Comparison of ENCODE assay signal across 22 cellular contexts in genomic region chr9:35042891-35043545, GRCh38. TPM values are rescaled to one million over a fixed set of nuclear protein-coding genes. Genes with fewer than 3 reads are reported as not detected.
A peak's percentile ranks its signal among the peaks of the same experiment; 100 is the strongest.
DNase-seq lines count a peak whose midpoint lies in the region; ATAC-seq, FAIRE-seq and TF ChIP-seq lines count a peak whose summit lies in the region.
"Had no signal": no experiment of that assay in that cellular context is flagged by ENCODE, and none has a peak within 500 bp of the region (broad histone marks: within the 10 kb centered on the region; RNA-seq: fewer than 3 reads in every experiment).

No MANE protein-coding gene starts in this region.

- no peak overlapping the region for H3K18ac ChIP-seq in H1 (ENCODE audit: extremely low read depth, low read length)

- 86% methylated on average over 6 of the region's 6 CpGs; no CpG with 5 or more reads in 1 of the 2 experiments for WGBS in H1 (ENCODE audit: extremely low coverage in 1 of 2, insufficient coverage in 1 of 2, insufficient read length in 1 of 2, insufficient replicate concordance in 2 of 2, low coverage in 1 of 2, low lambda C conversion rate in 2 of 2, missing lambda C conversion rate in 1 of 2), 2 experiments

- no peak overlapping the region for H3K14ac ChIP-seq in H1 (ENCODE audit: insufficient read length)

- peaks cover 0 to 2% (median 0%) of the 10 kb centered on the region in 4 experiments; a peak in 2 of 7 replicates for H3K4me1 ChIP-seq in H1 (replicated peaks in 1 of 4; ENCODE audit: control insufficient read depth in 3 of 4, insufficient read depth in 4 of 4, low read length in 3 of 4)
- H3K4me1 ChIP-seq: BE2C, SJCRH30 had no signal

- no peaks in the 10 kb centered on the region for H3K27me3 ChIP-seq in H1 (replicated peaks in 1 of 4; ENCODE audit: control insufficient read depth in 3 of 4, extremely low read depth in 1 of 4, insufficient read depth in 3 of 4, low read length in 3 of 4)
- H3K27me3 ChIP-seq: BE2C, SJCRH30 had no signal

- POLR2A ChIA-PET in activated CD8-positive, alpha-beta T cell treated with anti-CD3 and anti-CD28 coated beads, Interleukin-2, amount 10 ng/mL, durations not matched to agents 7 days and 5 days (lab: Charles Lee) = interaction anchor here (2.1 kb wide), 1 partner anchor 29 kb away, joined by 7 read pairs; the partner anchor contains the start of gene VCP
- POLR2A ChIA-PET in activated CD8-positive, alpha-beta T cell treated with anti-CD3 and anti-CD28 coated beads for 36 hours (lab: Charles Lee) = interaction anchor here (1.0 to 2.6 kb wide), 3 partner anchors 15 to 25 kb away, joined by 3 to 9 read pairs (median 4); no protein-coding TSS in a partner anchor
- POLR2A ChIA-PET in H1 (lab: Charles Lee; ENCODE audit: partially characterized antibody) = interaction anchor here (1.0 to 3.0 kb wide), 10 partner anchors 8 to 57 kb away, joined by 3 to 17 read pairs (median 4); partner anchors contain the start of genes FANCG and VCP

- H3K23me2 ChIP-seq in H1 (ENCODE audit: low read depth, low read length) = no peaks in the 10 kb centered on the region

- no peak overlapping the region for H3K9ac ChIP-seq in H1 (replicated peaks in 1 of 4; ENCODE audit: extremely low read depth in 1 of 4, low read depth in 3 of 4, low read length in 3 of 4)

- TF ChIP-seq RAD21 in H1 (IDR thresholded peaks at IDR 0.05 in 1 of 2, conservative IDR thresholded peaks at IDR 0.05 in 1 of 2; ENCODE audit: low read depth in 2 of 2, low read length in 2 of 2) = no peak

- no peak overlapping the region for H2BK15ac ChIP-seq in H1 (ENCODE audit: low read length)

- H3K4me3 ChIP-seq in H1 (ENCODE audit: extremely low read depth in 1 of 4, insufficient read depth in 2 of 4, low read depth in 3 of 4, low read length in 4 of 4) = no peak overlapping the region
- H3K4me3 ChIP-seq: GM12878, K562, PC-9, SJCRH30 had no signal

- no peaks in the 10 kb centered on the region for H3K27me3 Mint-ChIP-seq in activated CD8-positive, alpha-beta T cell treated with anti-CD3 and anti-CD28 coated beads, Interleukin-2, amount 10 ng/mL, durations not matched to agents 7 days and 5 days (ENCODE audit: low read depth)
- no peaks in the 10 kb centered on the region for H3K27me3 Mint-ChIP-seq in activated CD8-positive, alpha-beta T cell treated with anti-CD3 and anti-CD28 coated beads for 36 hours
- peaks cover 5% of the 10 kb centered on the region for H3K27me3 Mint-ChIP-seq in HFFc6 (ENCODE audit: insufficient read depth)

- H3K56ac ChIP-seq in H1 (replicated peaks; ENCODE audit: insufficient read length, low read depth, low read length) = no peak overlapping the region

- no peak for TF ChIP-seq CTCF in activated CD8-positive, alpha-beta T cell treated with anti-CD3 and anti-CD28 coated beads for 36 hours (IDR thresholded peaks at IDR 0.05)
- TF ChIP-seq CTCF in HFFc6 (IDR thresholded peaks at IDR 0.05) (no peak), H1 (IDR thresholded peaks at IDR 0.05; ENCODE audit: control extremely low read depth in 1 of 3, insufficient read depth in 1 of 3, low read depth in 1 of 3, low read length in 3 of 3) (no peak)

- H3K9me3 Mint-ChIP-seq in activated CD8-positive, alpha-beta T cell treated with anti-CD3 and anti-CD28 coated beads, Interleukin-2, amount 10 ng/mL, durations not matched to agents 7 days and 5 days (ENCODE audit: insufficient read depth) = no peaks in the 10 kb centered on the region
- H3K9me3 Mint-ChIP-seq in activated CD8-positive, alpha-beta T cell treated with anti-CD3 and anti-CD28 coated beads for 36 hours = no peaks in the 10 kb centered on the region
- H3K9me3 Mint-ChIP-seq in HFFc6 = no peaks in the 10 kb centered on the region
- H3K9me3 Mint-ChIP-seq: CD8-positive, alpha-beta T cell had no signal

- H3K27ac Mint-ChIP-seq in activated CD8-positive, alpha-beta T cell treated with anti-CD3 and anti-CD28 coated beads, Interleukin-2, amount 10 ng/mL, durations not matched to agents 7 days and 5 days = peak overlapping the region; percentile 26
- H3K27ac Mint-ChIP-seq in activated CD8-positive, alpha-beta T cell treated with anti-CD3 and anti-CD28 coated beads for 36 hours = no peak overlapping the region
- peak overlapping the region; percentile 53 for H3K27ac Mint-ChIP-seq in HFFc6
- H3K27ac Mint-ChIP-seq: CD8-positive, alpha-beta T cell had no signal

- no peak overlapping the region for H4K5ac ChIP-seq in H1 (ENCODE audit: insufficient read length, low read depth, low read length)

- no peaks in the 10 kb centered on the region for H4K20me1 ChIP-seq in H1 (replicated peaks in 1 of 2; ENCODE audit: control insufficient read depth in 1 of 2, insufficient read depth in 2 of 2, low read length in 2 of 2)

- H3K9me3 ChIP-seq in H1 (ENCODE audit: insufficient read depth in 2 of 2, low read depth in 1 of 2, low read length in 1 of 2) = no peaks in the 10 kb centered on the region
- H3K9me3 ChIP-seq: BE2C, SJCRH30 had no signal

- H3K4me3 Mint-ChIP-seq in activated CD8-positive, alpha-beta T cell treated with anti-CD3 and anti-CD28 coated beads, Interleukin-2, amount 10 ng/mL, durations not matched to agents 7 days and 5 days = no peak overlapping the region
- H3K4me3 Mint-ChIP-seq in activated CD8-positive, alpha-beta T cell treated with anti-CD3 and anti-CD28 coated beads for 36 hours = no peak overlapping the region
- no peak overlapping the region for H3K4me3 Mint-ChIP-seq in HFFc6
- H3K4me3 Mint-ChIP-seq: CD8-positive, alpha-beta T cell had no signal

- H3K36me3 ChIP-seq in H1 (ENCODE audit: control insufficient read depth in 2 of 4, insufficient read depth in 4 of 4, low read length in 3 of 4) = peaks cover 0 to 6% (median 4%) of the 10 kb centered on the region in 4 experiments; a peak in 4 of 8 replicates
- H3K36me3 ChIP-seq: BE2C, SJCRH30 had no signal

- no peak overlapping the region for H2BK5ac ChIP-seq in H1 (ENCODE audit: low read depth, low read length)

- FAIRE-seq in H1 (lab: Jason Lieb, UNC) = no peak
- FAIRE-seq: GM12878, K562 had no signal

- H3K27ac ChIP-seq in H1 (ENCODE audit: low read depth, low read length) = no peak overlapping the region
- H3K27ac ChIP-seq: PC-9, SJCRH30 had no signal

- no peak overlapping the region for H3K4ac ChIP-seq in H1 (replicated peaks; ENCODE audit: insufficient read length, low read depth, low read length)

- no peak for DNase-seq in activated CD8-positive, alpha-beta T cell treated with anti-CD3 and anti-CD28 coated beads, Interleukin-2, amount 10 ng/mL, durations not matched to agents 7 days and 5 days
- no peak for DNase-seq in activated CD8-positive, alpha-beta T cell treated with anti-CD3 and anti-CD28 coated beads for 36 hours
- no peak for DNase-seq in HFFc6
- DNase-seq in H1 (ENCODE audit: low read depth in 1 of 2, low spot score in 2 of 2) = no peak
- DNase-seq in myocyte (ENCODE audit: low read depth) = peak; percentile 19
- no peak for DNase-seq in NCI-H526 treated with DMSO at 0.1 percent for 48 hours (lab: John Stamatoyannopoulos, UW)
- DNase-seq in central memory CD4-positive, alpha-beta T cell = no peak
- DNase-seq in stimulated activated CD8-positive, alpha-beta memory T cell treated with anti-CD3 and anti-CD28 coated beads, Interleukin-4, amount 100 ng/mL, for 48 hours = no peak
- DNase-seq: 8988T; BE2C; CD8-positive, alpha-beta T cell; DMS53; EL; GOT3; NCI-H1417; NCI-H187; NCI-H2227 treated with DMSO at 0.1 percent for 48 hours; NCI-H510A treated with DMSO at 0.1 percent for 48 hours; SJCRH30 had no signal

- H3K23ac ChIP-seq in H1 (ENCODE audit: insufficient read length) = no peak overlapping the region

- H2BK12ac ChIP-seq in H1 (ENCODE audit: low read depth, low read length) = 0 out of 2 replicates have a peak overlapping the region, but pooled peaks have one; percentile 9

- no peak for TF ChIP-seq EP300 in H1 (IDR thresholded peaks at IDR 0.05; ENCODE audit: borderline replicate concordance in 1 of 2, low read depth in 2 of 2, low read length in 2 of 2)

- ATAC-seq in activated CD8-positive, alpha-beta T cell treated with anti-CD3 and anti-CD28 coated beads, Interleukin-2, amount 10 ng/mL, durations not matched to agents 7 days and 5 days = no peak
- no peak for ATAC-seq in activated CD8-positive, alpha-beta T cell treated with anti-CD3 and anti-CD28 coated beads for 36 hours
- ATAC-seq: CD8-positive, alpha-beta T cell; GM12878 had no signal

- H3K36me3 Mint-ChIP-seq in activated CD8-positive, alpha-beta T cell treated with anti-CD3 and anti-CD28 coated beads, Interleukin-2, amount 10 ng/mL, durations not matched to agents 7 days and 5 days (ENCODE audit: low read depth) = no peaks in the 10 kb centered on the region
- peaks cover 6% of the 10 kb centered on the region for H3K36me3 Mint-ChIP-seq in activated CD8-positive, alpha-beta T cell treated with anti-CD3 and anti-CD28 coated beads for 36 hours (ENCODE audit: low read depth)
- peaks cover 33% of the 10 kb centered on the region for H3K36me3 Mint-ChIP-seq in HFFc6 (ENCODE audit: low read depth)

- no peak overlapping the region for H4K91ac ChIP-seq in H1 (replicated peaks; ENCODE audit: insufficient read length, low read length)

- intact Hi-C loops in activated CD8-positive, alpha-beta T cell treated with anti-CD3 and anti-CD28 coated beads for 36 hours (cut with micrococcal nuclease) = no loop called here

- no peaks in the 10 kb centered on the region for H3K79me1 ChIP-seq in H1 (ENCODE audit: low read depth, low read length)

- H3K4me1 Mint-ChIP-seq in activated CD8-positive, alpha-beta T cell treated with anti-CD3 and anti-CD28 coated beads, Interleukin-2, amount 10 ng/mL, durations not matched to agents 7 days and 5 days (ENCODE audit: low read depth) = no peaks in the 10 kb centered on the region
- no peaks in the 10 kb centered on the region for H3K4me1 Mint-ChIP-seq in activated CD8-positive, alpha-beta T cell treated with anti-CD3 and anti-CD28 coated beads for 36 hours (ENCODE audit: low read depth)
- peaks cover 35% of the 10 kb centered on the region for H3K4me1 Mint-ChIP-seq in HFFc6 (ENCODE audit: low read depth)

- no peak for TF ChIP-seq POLR2A in H1 (IDR thresholded peaks at IDR 0.05; ENCODE audit: control extremely low read depth in 1 of 2, low read depth in 2 of 2, low read length in 2 of 2)

- H3K4me2 ChIP-seq in H1 (ENCODE audit: insufficient read depth in 1 of 2, low read depth in 2 of 2, low read length in 2 of 2) = no peak overlapping the region

- H2BK120ac ChIP-seq in H1 (replicated peaks; ENCODE audit: low read depth, low read length) = no peak overlapping the region

- no peak overlapping the region for H4K8ac ChIP-seq in H1 (ENCODE audit: extremely low read depth, insufficient read depth, low read length)

- no peak overlapping the region for H2AK5ac ChIP-seq in H1 (ENCODE audit: low read depth, low read length)

- no peak overlapping the region for H2BK20ac ChIP-seq in H1 (ENCODE audit: low read length)

- no peak overlapping the region for H2AFZ ChIP-seq in H1 (ENCODE audit: low read length)
- H2AFZ ChIP-seq: PC-9 had no signal

- CTCF ChIA-PET in activated CD8-positive, alpha-beta T cell treated with anti-CD3 and anti-CD28 coated beads, Interleukin-2, amount 10 ng/mL, durations not matched to agents 7 days and 5 days (lab: Charles Lee) = interaction anchor here (0.9 to 1.5 kb wide), 4 partner anchors 8 to 143 kb away, joined by 3 to 6 read pairs (median 4); no protein-coding TSS in a partner anchor
- CTCF ChIA-PET in activated CD8-positive, alpha-beta T cell treated with anti-CD3 and anti-CD28 coated beads for 36 hours (lab: Charles Lee) = interaction anchor here (1.9 to 3.3 kb wide), 2 partner anchors 9 to 16 kb away, joined by 5 to 21 read pairs; no protein-coding TSS in a partner anchor
- CTCF ChIA-PET in H1 (lab: Charles Lee; ENCODE audit: partially characterized antibody) = interaction anchor here (0.8 to 3.3 kb wide), 6 partner anchors 8 to 343 kb away, joined by 3 to 26 read pairs (median 6); partner anchors contain the start of gene PIGO

- no peaks in the 10 kb centered on the region for H3K79me2 ChIP-seq in H1 (ENCODE audit: control insufficient read depth in 1 of 2, insufficient read depth in 2 of 2, low read length in 2 of 2)

RNA-seq across cellular contexts. Expression of gene VCP, which starts 29.4 kb away (rescaled TPM):
- total RNA-seq in activated CD8-positive, alpha-beta T cell treated with anti-CD3 and anti-CD28 coated beads, Interleukin-2, amount 10 ng/mL, durations not matched to agents 7 days and 5 days = 100 to 1,000 TPM; 214 to 217 TPM
- 100 to 1,000 TPM; 215 to 224 TPM for total RNA-seq in activated CD8-positive, alpha-beta T cell treated with anti-CD3 and anti-CD28 coated beads for 36 hours
- 100 to 1,000 TPM; 324 to 457 (median 374) TPM for total RNA-seq in HFFc6 (2021; fragmentation: NEBNext Ultra II Directional; extraction: Animal tissue kit (Norgen Biotek cat#: 25700))
- total RNA-seq in H1 (2021; fragmentation: NEBNext Ultra II Directional; extraction: Animal tissue kit (Norgen Biotek cat#: 25700)) = 375 and 379 TPM in 2 replicates
- polyA plus RNA-seq in H1 (2011; rRNA removed) = 159 and 173 TPM in 2 replicates
- 261 TPM for polyA plus RNA-seq in H1 (2011; cell fraction: cytosol; rRNA removed)
- polyA plus RNA-seq in H1 (2011; cell fraction: nucleus; rRNA removed) = 391 TPM
- 349 to 413 TPM (median 400 TPM) in 4 replicates for polyA plus RNA-seq in H1 (2012, experiment 1 of 2)
- polyA plus RNA-seq in H1 (2012, experiment 2 of 2) = 128 TPM
- 137 TPM for polyA plus RNA-seq in H1 (2013, experiment 1 of 2)
- 123 TPM for polyA plus RNA-seq in H1 (2013, experiment 2 of 2)
- polyA minus RNA-seq in H1 (2011; rRNA and poly(A)+ RNA removed) = 646 and 651 TPM in 2 replicates
- polyA minus RNA-seq in H1 (2011; cell fraction: cytosol; rRNA and poly(A)+ RNA removed) = 279 TPM
- polyA minus RNA-seq in H1 (2011; cell fraction: nucleus; rRNA and poly(A)+ RNA removed) = 263 TPM
- 338 and 383 TPM in 2 replicates for total RNA-seq in myocyte
- polyA plus RNA-seq in myocyte (2012) = 374 TPM

RNA-seq across cellular contexts. Expression of gene FANCG, which starts 36.7 kb away (rescaled TPM):
- 100 to 1,000 TPM; 125 to 136 TPM for total RNA-seq in activated CD8-positive, alpha-beta T cell treated with anti-CD3 and anti-CD28 coated beads, Interleukin-2, amount 10 ng/mL, durations not matched to agents 7 days and 5 days
- 10 to 100 TPM; 91.5 to 94.0 TPM for total RNA-seq in activated CD8-positive, alpha-beta T cell treated with anti-CD3 and anti-CD28 coated beads for 36 hours
- 10 to 100 TPM; 17.8 to 30.0 (median 28.3) TPM for total RNA-seq in HFFc6 (2021; fragmentation: NEBNext Ultra II Directional; extraction: Animal tissue kit (Norgen Biotek cat#: 25700))
- total RNA-seq in H1 (2021; fragmentation: NEBNext Ultra II Directional; extraction: Animal tissue kit (Norgen Biotek cat#: 25700)) = 86.7 and 87.1 TPM in 2 replicates
- 66.6 and 75.2 TPM in 2 replicates for polyA plus RNA-seq in H1 (2011; rRNA removed)
- polyA plus RNA-seq in H1 (2011; cell fraction: cytosol; rRNA removed) = 66.4 TPM
- 205 TPM for polyA plus RNA-seq in H1 (2011; cell fraction: nucleus; rRNA removed)
- 85.8 to 103 TPM (median 96.9 TPM) in 4 replicates for polyA plus RNA-seq in H1 (2012, experiment 1 of 2)
- 153 TPM for polyA plus RNA-seq in H1 (2012, experiment 2 of 2)
- polyA plus RNA-seq in H1 (2013, experiment 1 of 2) = 60.4 TPM
- polyA plus RNA-seq in H1 (2013, experiment 2 of 2) = 58.8 TPM
- 58.4 and 62.8 TPM in 2 replicates for polyA minus RNA-seq in H1 (2011; rRNA and poly(A)+ RNA removed)
- polyA minus RNA-seq in H1 (2011; cell fraction: cytosol; rRNA and poly(A)+ RNA removed) = 41.1 TPM
- polyA minus RNA-seq in H1 (2011; cell fraction: nucleus; rRNA and poly(A)+ RNA removed) = 83.4 TPM
- total RNA-seq in myocyte = 6.1 and 8.7 TPM in 2 replicates
- 11.5 TPM for polyA plus RNA-seq in myocyte (2012)

RNA-seq across cellular contexts. Expression of gene PIGO, which starts 53.4 kb away (rescaled TPM):
- 10 to 100 TPM; 22.6 to 23.0 TPM for total RNA-seq in activated CD8-positive, alpha-beta T cell treated with anti-CD3 and anti-CD28 coated beads, Interleukin-2, amount 10 ng/mL, durations not matched to agents 7 days and 5 days
- total RNA-seq in activated CD8-positive, alpha-beta T cell treated with anti-CD3 and anti-CD28 coated beads for 36 hours = 10 to 100 TPM; 19.8 to 21.9 TPM
- 10 to 100 TPM; 23.0 to 30.3 (median 28.3) TPM for total RNA-seq in HFFc6 (2021; fragmentation: NEBNext Ultra II Directional; extraction: Animal tissue kit (Norgen Biotek cat#: 25700))
- 20.3 and 20.5 TPM in 2 replicates for total RNA-seq in H1 (2021; fragmentation: NEBNext Ultra II Directional; extraction: Animal tissue kit (Norgen Biotek cat#: 25700))
- polyA plus RNA-seq in H1 (2011; rRNA removed) = 31.3 and 41.0 TPM in 2 replicates
- 29.0 TPM for polyA plus RNA-seq in H1 (2011; cell fraction: cytosol; rRNA removed)
- polyA plus RNA-seq in H1 (2011; cell fraction: nucleus; rRNA removed) = 77.5 TPM
- 19.6 to 25.6 TPM (median 23.1 TPM) in 4 replicates for polyA plus RNA-seq in H1 (2012, experiment 1 of 2)
- 19.9 TPM for polyA plus RNA-seq in H1 (2012, experiment 2 of 2)
- 26.4 TPM for polyA plus RNA-seq in H1 (2013, experiment 1 of 2)
- polyA plus RNA-seq in H1 (2013, experiment 2 of 2) = 24.1 TPM
- 35.5 and 41.3 TPM in 2 replicates for polyA minus RNA-seq in H1 (2011; rRNA and poly(A)+ RNA removed)
- 11.7 TPM for polyA minus RNA-seq in H1 (2011; cell fraction: cytosol; rRNA and poly(A)+ RNA removed)
- 34.7 TPM for polyA minus RNA-seq in H1 (2011; cell fraction: nucleus; rRNA and poly(A)+ RNA removed)
- 17.3 and 17.6 TPM in 2 replicates for total RNA-seq in myocyte
- polyA plus RNA-seq in myocyte (2012) = 24.1 TPM

RNA-seq across cellular contexts. Expression of gene DNAJB5, which starts 53.5 kb away (rescaled TPM):
- total RNA-seq in activated CD8-positive, alpha-beta T cell treated with anti-CD3 and anti-CD28 coated beads, Interleukin-2, amount 10 ng/mL, durations not matched to agents 7 days and 5 days = 1 to 10 TPM; 5.1 to 5.5 TPM
- 10 to 100 TPM; 14.6 to 16.4 TPM for total RNA-seq in activated CD8-positive, alpha-beta T cell treated with anti-CD3 and anti-CD28 coated beads for 36 hours
- 10 to 100 TPM; 12.2 to 19.9 (median 16.3) TPM for total RNA-seq in HFFc6 (2021; fragmentation: NEBNext Ultra II Directional; extraction: Animal tissue kit (Norgen Biotek cat#: 25700))
- 34.1 and 38.0 TPM in 2 replicates for total RNA-seq in H1 (2021; fragmentation: NEBNext Ultra II Directional; extraction: Animal tissue kit (Norgen Biotek cat#: 25700))
- 25.0 and 27.8 TPM in 2 replicates for polyA plus RNA-seq in H1 (2011; rRNA removed)
- polyA plus RNA-seq in H1 (2011; cell fraction: cytosol; rRNA removed) = 23.2 TPM
- 24.2 TPM for polyA plus RNA-seq in H1 (2011; cell fraction: nucleus; rRNA removed)
- polyA plus RNA-seq in H1 (2012, experiment 1 of 2) = 40.6 to 46.4 TPM (median 44.6 TPM) in 4 replicates
- 51.0 TPM for polyA plus RNA-seq in H1 (2012, experiment 2 of 2)
- 27.7 TPM for polyA plus RNA-seq in H1 (2013, experiment 1 of 2)
- polyA plus RNA-seq in H1 (2013, experiment 2 of 2) = 27.2 TPM
- polyA minus RNA-seq in H1 (2011; rRNA and poly(A)+ RNA removed) = 11.7 and 13.7 TPM in 2 replicates
- 12.4 TPM for polyA minus RNA-seq in H1 (2011; cell fraction: cytosol; rRNA and poly(A)+ RNA removed)
- polyA minus RNA-seq in H1 (2011; cell fraction: nucleus; rRNA and poly(A)+ RNA removed) = 10.8 TPM
- total RNA-seq in myocyte = 71.7 and 74.5 TPM in 2 replicates
- 57.0 TPM for polyA plus RNA-seq in myocyte (2012)

RNA-seq across cellular contexts. Expression of gene STOML2, which starts 59.9 kb away (rescaled TPM):
- total RNA-seq in activated CD8-positive, alpha-beta T cell treated with anti-CD3 and anti-CD28 coated beads, Interleukin-2, amount 10 ng/mL, durations not matched to agents 7 days and 5 days = 100 to 1,000 TPM; 130 to 138 TPM
- total RNA-seq in activated CD8-positive, alpha-beta T cell treated with anti-CD3 and anti-CD28 coated beads for 36 hours = 100 to 1,000 TPM; 208 to 211 TPM
- 100 to 1,000 TPM; 118 to 139 (median 123) TPM for total RNA-seq in HFFc6 (2021; fragmentation: NEBNext Ultra II Directional; extraction: Animal tissue kit (Norgen Biotek cat#: 25700))
- 203 and 208 TPM in 2 replicates for total RNA-seq in H1 (2021; fragmentation: NEBNext Ultra II Directional; extraction: Animal tissue kit (Norgen Biotek cat#: 25700))
- polyA plus RNA-seq in H1 (2011; rRNA removed) = 256 and 269 TPM in 2 replicates
- 254 TPM for polyA plus RNA-seq in H1 (2011; cell fraction: cytosol; rRNA removed)
- polyA plus RNA-seq in H1 (2011; cell fraction: nucleus; rRNA removed) = 316 TPM
- polyA plus RNA-seq in H1 (2012, experiment 1 of 2) = 188 to 219 TPM (median 214 TPM) in 4 replicates
- 232 TPM for polyA plus RNA-seq in H1 (2012, experiment 2 of 2)
- polyA plus RNA-seq in H1 (2013, experiment 1 of 2) = 147 TPM
- 151 TPM for polyA plus RNA-seq in H1 (2013, experiment 2 of 2)
- polyA minus RNA-seq in H1 (2011; rRNA and poly(A)+ RNA removed) = 168 and 177 TPM in 2 replicates
- 55.6 TPM for polyA minus RNA-seq in H1 (2011; cell fraction: cytosol; rRNA and poly(A)+ RNA removed)
- polyA minus RNA-seq in H1 (2011; cell fraction: nucleus; rRNA and poly(A)+ RNA removed) = 74.0 TPM
- 104 and 124 TPM in 2 replicates for total RNA-seq in myocyte
- 110 TPM for polyA plus RNA-seq in myocyte (2012)
